21 cellular contexts compared by ENCODE assay signal in genomic region chr12:3480744-3481143, GRCh38. TPM values are rescaled to one million over a fixed set of nuclear protein-coding genes. Genes with fewer than 3 reads are reported as not detected.
"Had no signal": no experiment of that assay in that cellular context is flagged by ENCODE, and none has a peak within 500 bp of the region (broad histone marks: within the 10 kb centered on the region; RNA-seq: fewer than 3 reads in every experiment).

No MANE protein-coding gene starts in this region.

- ATAC-seq: activated CD4-positive, CD25-positive, alpha-beta regulatory T cell treated with anti-CD3 and anti-CD28 coated beads, Interleukin-2, amount 50 U/mL, for 24 hours; activated CD8-positive, alpha-beta T cell treated with anti-CD3 and anti-CD28 coated beads, Interleukin-2, amount 10 ng/mL, durations not matched to agents 7 days and 5 days had no signal

- H3K4me3 ChIP-seq: adrenal gland, Peyer's patch had no signal

- H3K27me3 ChIP-seq: adrenal gland, Peyer's patch had no signal

- H3K36me3 ChIP-seq: adrenal gland, Peyer's patch had no signal

- H3K27ac ChIP-seq: adrenal gland, Peyer's patch, RWPE1 had no signal

- H3K9me3 ChIP-seq: adrenal gland, Peyer's patch had no signal

- DNase-seq: activated CD4-positive, alpha-beta T cell treated with anti-CD3 and anti-CD28 coated beads for 4 hours; activated CD8-positive, alpha-beta memory T cell treated with anti-CD3 and anti-CD28 coated beads, Interleukin-2, amount 50 U/mL, for 48 hours; activated CD8-positive, alpha-beta T cell treated with anti-CD3 and anti-CD28 coated beads, Interleukin-2, amount 10 ng/mL, durations not matched to agents 7 days and 5 days; activated naive CD4-positive, alpha-beta T cell treated with anti-CD3 and anti-CD28 coated beads, Interleukin-2, amount 50 U/mL, for 16 hours; activated naive CD8-positive, alpha-beta T cell treated with anti-CD3 and anti-CD28 coated beads, Interleukin-2, amount 10 ng/mL, durations not matched to agents 7 days and 5 days; activated T-cell treated with anti-CD3 and anti-CD28 coated beads, Interleukin-2, amount 50 U/mL, for 1 hour; adrenal gland; anterior cingulate cortex; central memory CD4-positive, alpha-beta T cell; Kasumi-1; KBM-7; NCI-H146; NCI-H187 treated with DMSO at 0.1 percent for 48 hours; NCI-H2081 treated with DMSO at 0.1 percent for 48 hours; NCI-H2227 treated with DMSO at 0.1 percent for 48 hours; Peyer's patch; SHP77 treated with DMSO at 0.1 percent for 48 hours had no signal

- H3K4me1 ChIP-seq: adrenal gland, Peyer's patch had no signal

RNA-seq across cellular contexts. Expression of gene PRMT8, which starts 10.3 kb away (rescaled TPM):
- total RNA-seq: activated CD8-positive, alpha-beta T cell treated with anti-CD3 and anti-CD28 coated beads, Interleukin-2, amount 10 ng/mL, durations not matched to agents 7 days and 5 days; activated naive CD8-positive, alpha-beta T cell treated with anti-CD3 and anti-CD28 coated beads, Interleukin-2, amount 10 ng/mL, durations not matched to agents 7 days and 5 days; adrenal gland; NCI-H460; Peyer's patch; SK-MEL-5 had no signal
